In genomic region chr6:143555582-143555981, GRCh38 we compare ENCODE assay signal across 19 cellular contexts. TPM values are rescaled to one million over a fixed set of nuclear protein-coding genes. Genes with fewer than 3 reads are reported as not detected.
DNase-seq lines count a peak whose midpoint lies in the region; ATAC-seq, FAIRE-seq and TF ChIP-seq lines count a peak whose summit lies in the region.
"Had no signal": no experiment of that assay in that cellular context is flagged by ENCODE, and none has a peak within 500 bp of the region (broad histone marks: within the 10 kb centered on the region; RNA-seq: fewer than 3 reads in every experiment).

No MANE protein-coding gene starts in this region.

- intact Hi-C loops in GM12878 (cut with micrococcal nuclease; ENCODE audit: unreplicated experiment): no loop called here

- peak overlapping the region; percentile 14 for H3K27ac Mint-ChIP-seq in activated CD4-positive, alpha-beta T cell treated with anti-CD3 and anti-CD28 coated beads, Interleukin-2, amount 10 ng/mL, durations not matched to agents 7 days and 5 days
- peak overlapping the region; percentile 59 for H3K27ac Mint-ChIP-seq in osteocyte (ENCODE audit: unreplicated experiment)

- TF ChIP-seq CTCF in GM12878 (IDR thresholded peaks at IDR 0.05 in 2 of 3, conservative IDR thresholded peaks at IDR 0.05 in 1 of 3; ENCODE audit: control insufficient read depth in 2 of 3, extremely low read depth in 1 of 3, insufficient read depth in 1 of 3, low read depth in 3 of 3, low read length in 3 of 3): no peak
- no peak for TF ChIP-seq CTCF in osteocyte (IDR thresholded peaks at IDR 0.05)

- no peaks in the 10 kb centered on the region; the same call in 1 of the 2 replicates for H3K4me1 ChIP-seq in GM12878 (ENCODE audit: control insufficient read depth, insufficient read depth, low read length)
- H3K4me1 ChIP-seq: prostate gland had no signal

- H3K4me3 ChIP-seq in GM12878: no peak overlapping the region
- H3K4me3 ChIP-seq: cardiac muscle cell, prostate gland, vagina had no signal

- H3K4me2 ChIP-seq in GM12878 (ENCODE audit: control insufficient read depth, insufficient read depth): no peak overlapping the region

- H3K36me3 ChIP-seq in GM12878 (ENCODE audit: control insufficient read depth in 2 of 2, insufficient read depth in 2 of 2, low read length in 1 of 2): no peaks in the 10 kb centered on the region; a peak in 2 of 4 replicates
- H3K36me3 ChIP-seq: cardiac muscle cell, prostate gland, vagina had no signal

- 82% methylated on average over 3 of the region's 3 CpGs for WGBS in GM12878 (ENCODE audit: insufficient coverage, insufficient replicate concordance, low lambda C conversion rate, missing lambda C conversion rate)

- no peak for FAIRE-seq in GM12878 (lab: Jason Lieb, UNC)
- FAIRE-seq: GM12892 had no signal

- no peak overlapping the region for H3K4me3 Mint-ChIP-seq in activated CD4-positive, alpha-beta T cell treated with anti-CD3 and anti-CD28 coated beads, Interleukin-2, amount 10 ng/mL, durations not matched to agents 7 days and 5 days
- H3K4me3 Mint-ChIP-seq in osteocyte (ENCODE audit: unreplicated experiment): no peak overlapping the region

- in situ Hi-C loops in GM12878 (cut with MboI): no loop called here

- TF ChIP-seq EP300 in GM12878 (IDR thresholded peaks at IDR 0.05; ENCODE audit: borderline replicate concordance in 1 of 2, control insufficient read depth in 1 of 2, low read depth in 2 of 2, low read length in 2 of 2): no peak

- SMC1A ChIA-PET in GM12878 (lab: Charles Lee; ENCODE audit: uncharacterized antibody, unreplicated experiment): interaction anchor here (0.6 to 1.8 kb wide), 7 partner anchors 11 to 520 kb away, joined by 3 to 7 read pairs (median 4); no protein-coding TSS in a partner anchor

- CTCF ChIA-PET in activated CD4-positive, alpha-beta T cell treated with anti-CD3 and anti-CD28 coated beads, Interleukin-2, amount 10 ng/mL, durations not matched to agents 7 days and 5 days (lab: Charles Lee): no interaction called here
- CTCF ChIA-PET in GM12878 (lab: Yijun Ruan, JAX): interaction anchor here (0.5 to 1.5 kb wide), 4 partner anchors 8 to 76 kb away, joined by 3 to 4 read pairs (median 3); no protein-coding TSS in a partner anchor

- H2AFZ ChIP-seq in GM12878 (ENCODE audit: control insufficient read depth, low read depth, low read length): no peak overlapping the region

- peaks cover 16% of the 10 kb centered on the region for H3K36me3 Mint-ChIP-seq in activated CD4-positive, alpha-beta T cell treated with anti-CD3 and anti-CD28 coated beads, Interleukin-2, amount 10 ng/mL, durations not matched to agents 7 days and 5 days (ENCODE audit: low read depth)
- no peaks in the 10 kb centered on the region for H3K36me3 Mint-ChIP-seq in osteocyte (ENCODE audit: unreplicated experiment)

- POLR2A ChIA-PET in activated CD4-positive, alpha-beta T cell treated with anti-CD3 and anti-CD28 coated beads, Interleukin-2, amount 10 ng/mL, durations not matched to agents 7 days and 5 days (lab: Charles Lee): no interaction called here
- POLR2A ChIA-PET in GM12878 (lab: Charles Lee): interaction anchor here (0.6 kb wide), 1 partner anchor 30 kb away, joined by 3 read pairs; no protein-coding TSS in a partner anchor

- H3K4me1 Mint-ChIP-seq in activated CD4-positive, alpha-beta T cell treated with anti-CD3 and anti-CD28 coated beads, Interleukin-2, amount 10 ng/mL, durations not matched to agents 7 days and 5 days: peaks cover 51% of the 10 kb centered on the region
- peaks cover 29% of the 10 kb centered on the region for H3K4me1 Mint-ChIP-seq in osteocyte (ENCODE audit: unreplicated experiment)

- no peak for DNase-seq in activated CD4-positive, alpha-beta T cell treated with anti-CD3 and anti-CD28 coated beads, Interleukin-2, amount 10 ng/mL, durations not matched to agents 7 days and 5 days
- no peak for DNase-seq in activated CD4-positive, alpha-beta T cell treated with anti-CD3 and anti-CD28 coated beads, Interleukin-2, amount 50 U/mL, for 1 hour
- DNase-seq in NCI-H146 treated with DMSO at 0.1 percent for 48 hours (lab: John Stamatoyannopoulos, UW; ENCODE audit: unreplicated experiment) (peak; percentile 97), GM12878 (ENCODE audit: low read depth, low spot score) (no peak), osteocyte (ENCODE audit: extremely low spot score, unreplicated experiment) (no peak), NCI-H1930 (lab: John Stamatoyannopoulos, UW) (no peak)
- DNase-seq: activated CD4-positive, alpha-beta T cell treated with anti-CD3 and anti-CD28 coated beads, Interleukin-2, amount 50 U/mL, for 4 hours; activated gamma-delta T cell treated with Interleukin-2 at 50 U/mL for 16 hours; MV-4-11; NCI-H2171; NK-92 treated with Interleukin-12 subunit alpha and Interleukin-12 subunit beta, amount 100 ng/mL, for 24 hours; T1000 had no signal

- H3K27ac ChIP-seq in GM12878 (ENCODE audit: control insufficient read depth, insufficient read depth): no peak overlapping the region
- H3K27ac ChIP-seq: cardiac muscle cell, prostate gland, vagina had no signal

- no TSS peak for BruUV-seq in GM12878 (replicated peaks; lab: Mats Ljungman, UMichigan)

- no peaks in the 10 kb centered on the region for H4K20me1 ChIP-seq in GM12878 (ENCODE audit: control insufficient read depth, insufficient read depth)

- RAD21 ChIA-PET in GM12878 (lab: Charles Lee; ENCODE audit: unreplicated experiment): no interaction called here

- no peak for TF ChIP-seq POLR2A in GM12878 (IDR thresholded peaks at IDR 0.05; ENCODE audit: low read depth, low read length)

- no peaks in the 10 kb centered on the region for H3K9me3 ChIP-seq in GM12878 (replicated peaks; ENCODE audit: control insufficient read depth, insufficient read depth, low read length)
- H3K9me3 ChIP-seq: prostate gland, vagina had no signal

- H3K27me3 Mint-ChIP-seq in activated CD4-positive, alpha-beta T cell treated with anti-CD3 and anti-CD28 coated beads, Interleukin-2, amount 10 ng/mL, durations not matched to agents 7 days and 5 days: no peaks in the 10 kb centered on the region
- no peaks in the 10 kb centered on the region for H3K27me3 Mint-ChIP-seq in osteocyte (ENCODE audit: unreplicated experiment)

- ATAC-seq in GM12878 (no peak), HG02870 (IDR thresholded peaks at IDR 0.05; ENCODE audit: unreplicated experiment) (no peak), HG02678 (IDR thresholded peaks at IDR 0.05; ENCODE audit: unreplicated experiment) (no peak)
- ATAC-seq: Right ventricle myocardium inferior had no signal

- H3K79me2 ChIP-seq in GM12878 (ENCODE audit: control insufficient read depth, insufficient read depth, low read length): no peaks in the 10 kb centered on the region

- H3K9me3 Mint-ChIP-seq in activated CD4-positive, alpha-beta T cell treated with anti-CD3 and anti-CD28 coated beads, Interleukin-2, amount 10 ng/mL, durations not matched to agents 7 days and 5 days: no peaks in the 10 kb centered on the region
- H3K9me3 Mint-ChIP-seq in osteocyte (ENCODE audit: unreplicated experiment): no peaks in the 10 kb centered on the region

- H3K9ac ChIP-seq in GM12878 (ENCODE audit: control insufficient read depth, insufficient read depth, low read length): no peak overlapping the region

- no peaks in the 10 kb centered on the region for H3K27me3 ChIP-seq in GM12878 (replicated peaks in 1 of 2; ENCODE audit: control insufficient read depth in 2 of 2, insufficient read depth in 2 of 2, low read length in 1 of 2)
- H3K27me3 ChIP-seq: cardiac muscle cell, vagina had no signal

- no peak for TF ChIP-seq RAD21 in GM12878 (IDR thresholded peaks at IDR 0.05; ENCODE audit: insufficient read depth, low read depth, low read length)

TF ChIP-seq in GM12878, 131 proteins besides CTCF, POLR2A, EP300 and RAD21:
- TF ChIP-seq IKZF1 (conservative IDR thresholded peaks at IDR 0.05) (peak; percentile 26; the same call in 1 of the 2 replicates), MTA2 (IDR thresholded peaks at IDR 0.05; ENCODE audit: low read depth) (peak; percentile 70; the same call in 1 of the 2 replicates), BHLHE40 (IDR thresholded peaks at IDR 0.05; ENCODE audit: borderline replicate concordance in 1 of 2, low read depth in 2 of 2, low read length in 1 of 2) (no peak)
TF ChIP-seq in GM12878: peak in this region for 2.

RNA-seq across cellular contexts. Expression of gene FUCA2, which starts 44.1 kb away (rescaled TPM):
- total RNA-seq in activated CD4-positive, alpha-beta T cell treated with anti-CD3 and anti-CD28 coated beads, Interleukin-2, amount 10 ng/mL, durations not matched to agents 7 days and 5 days: 10 to 100 TPM in 1 of 2 experiments, 1 to 10 TPM in 1; 6.5 to 10.0 TPM
- 22.0 and 22.3 TPM in 2 replicates for total RNA-seq in GM12878 (2013; cell fraction: nucleolus; rRNA removed)
- 19.5 and 19.7 TPM in 2 replicates for total RNA-seq in GM12878 (2014; rRNA removed)
- total RNA-seq in GM12878 (2014; rRNA removed; fragmentation: Illumina TruSeq; extraction: Trizol): 22.2 and 22.3 TPM in 2 replicates
- total RNA-seq in GM12878 (2021): 33.2 and 33.6 TPM in 2 replicates
- 17.9 TPM for polyA plus RNA-seq in GM12878 (2011; ENCODE audit: low read depth)
- polyA plus RNA-seq in GM12878 (2011; rRNA removed): 19.2 and 23.5 TPM in 2 replicates
- polyA plus RNA-seq in GM12878 (2011; cell fraction: cytosol; rRNA removed): 12.1 and 13.8 TPM in 2 replicates
- polyA plus RNA-seq in GM12878 (2011; cell fraction: nucleus; rRNA removed): 11.3 and 12.5 TPM in 2 replicates
- polyA plus RNA-seq in GM12878 (2012): 17.7 and 18.7 TPM in 2 replicates
- polyA plus RNA-seq in GM12878 (2014; fragmentation: Illumina TruSeq; extraction: Trizol): 22.2 and 28.2 TPM in 2 replicates
- 10 to 100 TPM in 1 of 2 experiments, 1 to 10 TPM in 1; 5.7 to 11.8 TPM for polyA plus RNA-seq in GM12878 (2014; fragmentation: Nextera tagmentation; extraction: Ambion mirVana)
- 20.8 and 21.1 TPM in 2 replicates for polyA plus RNA-seq in GM12878 (2014; rRNA removed)
- polyA plus RNA-seq in GM12878 (2016; fragmentation: Nextera tagmentation; extraction: Ambion mirVana): 10 to 100 TPM; 35.0 to 36.2 TPM
- 8.8 and 9.1 TPM in 2 replicates for polyA minus RNA-seq in GM12878 (2011; rRNA and poly(A)+ RNA removed)
- polyA minus RNA-seq in GM12878 (2011; cell fraction: cytosol; rRNA and poly(A)+ RNA removed): 5.2 and 7.6 TPM in 2 replicates
- polyA minus RNA-seq in GM12878 (2011; cell fraction: nucleus; rRNA and poly(A)+ RNA removed): 2.8 and 3.7 TPM in 2 replicates
- total RNA-seq in osteocyte: 58.7 and 63.8 TPM in 2 replicates
